In the genomic region with DNA sequence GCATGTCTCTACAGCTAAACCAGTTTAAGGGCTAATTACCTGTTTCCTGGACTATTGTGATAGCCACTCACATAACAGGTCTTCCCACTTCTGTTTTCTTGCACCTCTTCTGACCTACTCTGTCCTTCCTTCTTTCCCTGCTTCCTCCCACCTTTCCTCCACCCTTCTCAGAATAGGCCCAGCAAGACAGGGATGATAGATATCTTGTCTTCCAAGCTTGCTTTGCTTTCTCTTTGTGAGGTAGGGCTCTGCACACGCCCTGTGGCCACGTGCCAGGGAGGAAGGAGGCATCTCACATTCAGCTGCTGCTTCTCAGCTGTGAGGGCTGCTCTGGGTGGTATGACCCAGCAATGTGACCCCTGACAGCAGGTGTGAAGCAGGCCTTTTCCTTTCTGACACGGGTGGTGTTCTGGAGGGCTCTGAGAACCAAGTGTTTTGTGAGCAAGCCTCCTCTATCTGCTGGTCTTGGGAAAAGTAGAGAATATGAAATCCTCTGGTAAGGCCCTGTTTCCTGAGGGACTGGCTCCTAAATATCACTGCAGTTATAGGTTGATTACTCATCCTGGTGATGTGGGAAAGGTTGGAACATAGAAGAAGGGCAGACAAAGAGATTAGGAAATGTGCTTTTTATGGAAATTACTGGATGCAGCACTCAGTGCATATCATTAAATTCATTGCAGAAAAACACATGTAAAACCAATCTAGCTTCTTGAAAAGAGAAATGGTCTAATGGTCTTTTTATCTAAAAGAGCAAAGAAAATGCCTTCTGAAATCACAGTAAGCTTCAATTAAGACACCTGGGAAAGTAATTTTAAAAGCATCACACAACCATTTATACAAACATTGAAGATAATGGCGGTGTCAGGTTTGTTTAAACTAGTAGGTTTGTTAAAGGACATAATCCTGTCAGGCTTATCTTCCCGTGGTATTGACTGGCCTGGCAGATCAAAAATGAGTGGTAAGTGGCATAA, we compare ENCODE assay signal across 8 cellular contexts. TPM values are rescaled to one million over a fixed set of nuclear protein-coding genes. Genes with fewer than 3 reads are reported as not detected.
A peak's percentile ranks its signal among the peaks of the same experiment; 100 is the strongest.
DNase-seq lines count a peak whose midpoint lies in the region; ATAC-seq and TF ChIP-seq lines count a peak whose summit lies in the region.

No MANE protein-coding gene starts in this region.

- H3K4me1 ChIP-seq in osteoblast (ENCODE audit: insufficient read depth, low read length) (peaks cover 27% of the 10 kb centered on the region), HAP-1 (peaks cover 15% of the 10 kb centered on the region)

- H3K4me3 ChIP-seq in choroid plexus epithelial cell (ENCODE audit: low read depth, low read length) (no peak overlapping the region), osteoblast (ENCODE audit: insufficient read depth, low read length) (peak overlapping the region; percentile 2), HAP-1 (no peak overlapping the region)

- in situ Hi-C loops in HAP-1 (cut with MboI; ENCODE audit: low sequenced_read_pairs): no loop called here

- peaks cover 8% of the 10 kb centered on the region for H4K20me1 ChIP-seq in osteoblast (ENCODE audit: insufficient read depth, low read length)

- H3K9me3 ChIP-seq in osteoblast (ENCODE audit: low read depth, low read length): no peaks in the 10 kb centered on the region
- H3K9me3 ChIP-seq in HAP-1: no peaks in the 10 kb centered on the region

- H3K27me3 ChIP-seq in osteoblast (ENCODE audit: insufficient read depth, low read length): no peaks in the 10 kb centered on the region
- H3K27me3 ChIP-seq in HAP-1 (ENCODE audit: low read depth): no peaks in the 10 kb centered on the region

- DNase-seq in ELF-1 (ENCODE audit: low read depth, low spot score) (peak; percentile 79), NCI-H146 treated with DMSO at 0.1 percent for 48 hours (lab: John Stamatoyannopoulos, UW; ENCODE audit: unreplicated experiment) (peak; percentile 97), choroid plexus epithelial cell (ENCODE audit: low read depth) (peak; percentile 61), osteoblast (ENCODE audit: insufficient read length, low spot score, missing footprints) (no peak), HAP-1 (ENCODE audit: low spot score in 2 of 2) (no peak), nucleus accumbens (lab: John Stamatoyannopoulos, UW) (no peak), midbrain (lab: John Stamatoyannopoulos, UW) (no peak)

- peak overlapping the region; percentile 42 for H3K4me2 ChIP-seq in osteoblast (ENCODE audit: insufficient read depth, low read length)

- TF ChIP-seq CTCF in choroid plexus epithelial cell (conservative IDR thresholded peaks at IDR 0.05; ENCODE audit: low read depth, low read length): no peak
- no peak for TF ChIP-seq CTCF in osteoblast (IDR thresholded peaks at IDR 0.05; ENCODE audit: extremely low read depth, low read depth, low read length)

- no peak overlapping the region for H2AFZ ChIP-seq in osteoblast (ENCODE audit: low read length)

- no peak for ATAC-seq in HG03520 (IDR thresholded peaks at IDR 0.05; ENCODE audit: unreplicated experiment)

- H3K36me3 ChIP-seq in osteoblast (ENCODE audit: insufficient read depth, low read length): no peaks in the 10 kb centered on the region
- H3K36me3 ChIP-seq in HAP-1 (replicated peaks): no peaks in the 10 kb centered on the region

- H3K79me2 ChIP-seq in osteoblast (ENCODE audit: insufficient read depth, low read length): peaks cover 96% of the 10 kb centered on the region

- H3K27ac ChIP-seq in osteoblast (ENCODE audit: low read depth, low read length): peak overlapping the region; percentile 82

RNA-seq across cellular contexts. Expression of gene AMOTL1, which starts 8.5 kb away (rescaled TPM):
- 53.6 and 54.2 TPM in 2 replicates for total RNA-seq in osteoblast

Comparison
In these comparisons a context has a peak if more than half of its experiments do, and no peak if none do; other contexts are left out.
1. DNase-seq: peak in ELF-1 (single experiment), NCI-H146 treated with DMSO at 0.1 percent for 48 hours (single experiment) and choroid plexus epithelial cell (single experiment); none in osteoblast (single experiment), HAP-1 (0 of 2), nucleus accumbens (0 of 56) and midbrain (single experiment).